ENCODE assay signal across 25 cellular contexts in genomic region chr9:122007837-122008236, GRCh38.
"Had no signal": no experiment of that assay in that cellular context is flagged by ENCODE, and none has a peak within 500 bp of the region (broad histone marks: within the 10 kb centered on the region; RNA-seq: fewer than 3 reads in every experiment).

No MANE protein-coding gene starts in this region.

- H3K4me1 ChIP-seq: adrenal gland, body of pancreas, colonic mucosa had no signal

- H3K36me3 ChIP-seq: adrenal gland, colonic mucosa had no signal

- DNase-seq: activated CD4-positive, alpha-beta T cell treated with anti-CD3 and anti-CD28 coated beads for 36 hours; activated CD4-positive, alpha-beta T cell treated with anti-CD3 and anti-CD28 coated beads, Interleukin-2, amount 50 U/mL, for 1 hour; activated CD4-positive, alpha-beta T cell treated with anti-CD3 and anti-CD28 coated beads, Interleukin-2, amount 50 U/mL, for 48 hours; activated CD4-positive, CD25-positive, alpha-beta regulatory T cell; activated CD4-positive, CD25-positive, alpha-beta regulatory T cell treated with anti-CD3 and anti-CD28 coated beads, Interleukin-2, amount 50 U/mL, for 72 hours; activated effector memory CD4-positive, alpha-beta T cell treated with anti-CD3 and anti-CD28 coated beads, Interleukin-2, amount 50 U/mL, for 16 hours; activated naive CD4-positive, alpha-beta T cell treated with anti-CD3 and anti-CD28 coated beads for 36 hours; activated naive CD8-positive, alpha-beta T cell treated with anti-CD3 and anti-CD28 coated beads for 36 hours; activated naive CD8-positive, alpha-beta T cell treated with anti-CD3 and anti-CD28 coated beads, Interleukin-2, amount 50 U/mL, for 24 hours; activated T-cell treated with anti-CD3 and anti-CD28 coated beads, Interleukin-2, amount 50 U/mL, for 1 hour; activated T-cell treated with anti-CD3 and anti-CD28 coated beads, Interleukin-2, amount 50 U/mL, for 48 hours; adrenal gland; amygdala; aorta; body of pancreas; central memory CD4-positive, alpha-beta T cell; cerebellar nuclear complex; colonic mucosa; effector CD8-positive, alpha-beta T cell; foreskin fibroblast; T-helper 2 cell had no signal

- H3K27me3 ChIP-seq: adrenal gland, body of pancreas, colonic mucosa had no signal

- H3K4me3 Mint-ChIP-seq: activated CD4-positive, alpha-beta T cell treated with anti-CD3 and anti-CD28 coated beads for 36 hours; activated naive CD4-positive, alpha-beta T cell treated with anti-CD3 and anti-CD28 coated beads for 36 hours; activated naive CD4-positive, alpha-beta T cell treated with anti-CD3 and anti-CD28 coated beads, Interleukin-2, amount 50 U/mL, for 24 hours; activated naive CD8-positive, alpha-beta T cell treated with anti-CD3 and anti-CD28 coated beads for 36 hours; activated naive CD8-positive, alpha-beta T cell treated with anti-CD3 and anti-CD28 coated beads, Interleukin-2, amount 50 U/mL, for 24 hours; activated T-helper 1 cell treated with anti-CD3 and anti-CD28 coated beads, Interleukin-12 subunit alpha, Interleukin-12 subunit beta, Interleukin-2, Interleukin-4 antibody, amounts not matched to agents 30 ng/mL and 10 ng/mL and 1 ng/mL, durations not matched to agents 14 hours and 24 hours and 36 hours had no signal

- H3K4me3 ChIP-seq: adrenal gland, body of pancreas, colonic mucosa had no signal

- ATAC-seq: activated CD4-positive, alpha-beta T cell treated with anti-CD3 and anti-CD28 coated beads for 36 hours; activated naive CD8-positive, alpha-beta T cell treated with anti-CD3 and anti-CD28 coated beads, Interleukin-2, amount 50 U/mL, for 24 hours; body of pancreas had no signal

- H3K27ac ChIP-seq: adrenal gland, body of pancreas, colonic mucosa, epithelial cell of prostate had no signal

- H3K36me3 Mint-ChIP-seq: activated naive CD8-positive, alpha-beta T cell treated with anti-CD3 and anti-CD28 coated beads for 36 hours had no signal

- H3K9me3 Mint-ChIP-seq: activated naive CD4-positive, alpha-beta T cell treated with anti-CD3 and anti-CD28 coated beads, Interleukin-2, amount 50 U/mL, for 24 hours; activated naive CD8-positive, alpha-beta T cell treated with anti-CD3 and anti-CD28 coated beads, Interleukin-2, amount 50 U/mL, for 24 hours; activated T-helper 1 cell treated with anti-CD3 and anti-CD28 coated beads, Interleukin-12 subunit alpha, Interleukin-12 subunit beta, Interleukin-2, Interleukin-4 antibody, amounts not matched to agents 30 ng/mL and 10 ng/mL and 1 ng/mL, durations not matched to agents 14 hours and 24 hours and 36 hours; activated T-helper 2 cell treated with anti-CD3 and anti-CD28 coated beads, Interferon-gamma antibody, Interleukin-2, Interleukin-4, amounts not matched to agents 10 μg/mL and 5 μg/mL and 100 μg/mL, durations not matched to agents 14 hours and 24 hours and 36 hours had no signal

- H3K27me3 Mint-ChIP-seq: activated CD4-positive, alpha-beta T cell treated with anti-CD3 and anti-CD28 coated beads for 36 hours; activated naive CD4-positive, alpha-beta T cell treated with anti-CD3 and anti-CD28 coated beads, Interleukin-2, amount 50 U/mL, for 24 hours; activated naive CD8-positive, alpha-beta T cell treated with anti-CD3 and anti-CD28 coated beads for 36 hours; activated naive CD8-positive, alpha-beta T cell treated with anti-CD3 and anti-CD28 coated beads, Interleukin-2, amount 50 U/mL, for 24 hours had no signal

- H3K4me1 Mint-ChIP-seq: activated CD4-positive, alpha-beta T cell treated with anti-CD3 and anti-CD28 coated beads for 36 hours; activated naive CD4-positive, alpha-beta T cell treated with anti-CD3 and anti-CD28 coated beads, Interleukin-2, amount 50 U/mL, for 24 hours had no signal

- H3K9me3 ChIP-seq: adrenal gland, body of pancreas, colonic mucosa had no signal

- H3K27ac Mint-ChIP-seq: activated CD4-positive, alpha-beta T cell treated with anti-CD3 and anti-CD28 coated beads for 36 hours; activated naive CD4-positive, alpha-beta T cell treated with anti-CD3 and anti-CD28 coated beads for 36 hours; activated naive CD4-positive, alpha-beta T cell treated with anti-CD3 and anti-CD28 coated beads, Interleukin-2, amount 50 U/mL, for 24 hours; activated naive CD8-positive, alpha-beta T cell treated with anti-CD3 and anti-CD28 coated beads for 36 hours; activated naive CD8-positive, alpha-beta T cell treated with anti-CD3 and anti-CD28 coated beads, Interleukin-2, amount 50 U/mL, for 24 hours; activated T-helper 1 cell treated with anti-CD3 and anti-CD28 coated beads, Interleukin-12 subunit alpha, Interleukin-12 subunit beta, Interleukin-2, Interleukin-4 antibody, amounts not matched to agents 30 ng/mL and 10 ng/mL and 1 ng/mL, durations not matched to agents 14 hours and 24 hours and 36 hours; activated T-helper 2 cell treated with anti-CD3 and anti-CD28 coated beads, Interferon-gamma antibody, Interleukin-2, Interleukin-4, amounts not matched to agents 10 μg/mL and 5 μg/mL and 100 μg/mL, durations not matched to agents 14 hours and 24 hours and 36 hours had no signal
